In the genomic region with DNA sequence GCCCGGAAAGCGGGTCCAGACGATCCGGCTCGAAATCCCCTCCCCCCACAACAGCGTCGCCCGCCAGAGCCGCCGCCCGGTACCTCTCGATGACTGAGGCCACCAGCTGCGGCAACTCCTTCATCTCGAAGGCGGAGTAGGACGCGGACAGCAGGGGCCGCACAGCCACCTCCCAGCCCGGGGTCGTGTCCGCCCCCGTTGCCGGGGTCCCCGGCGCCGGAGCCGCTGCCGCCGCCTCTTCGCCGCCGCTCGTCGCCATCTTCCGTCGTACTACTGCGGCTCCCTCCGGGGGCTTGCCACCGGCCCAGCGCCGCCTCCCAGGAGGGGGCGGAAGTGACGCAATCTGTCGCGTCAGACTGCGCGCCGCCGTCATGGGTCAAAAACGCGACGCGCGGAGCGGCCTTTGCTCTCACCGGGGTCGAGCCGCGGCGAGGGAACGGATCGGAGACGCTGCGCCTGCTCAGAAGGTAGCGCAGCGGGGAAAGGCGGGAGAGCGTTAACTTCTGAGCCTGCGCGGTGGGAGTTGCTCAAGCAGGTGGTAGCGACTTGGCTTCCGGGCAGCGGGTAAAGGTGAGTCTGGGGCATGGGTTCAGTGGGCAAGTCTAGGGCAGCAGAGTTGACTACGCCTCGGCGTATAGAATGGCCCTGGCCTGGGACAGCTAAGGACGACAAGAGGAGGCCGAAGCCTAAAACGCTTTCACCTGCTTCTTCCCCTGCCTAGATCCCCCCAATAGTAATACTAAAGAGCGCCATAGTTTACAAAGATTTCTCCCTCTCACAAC, we compare ENCODE assay signal across 8 cellular contexts. TPM values are rescaled to one million over a fixed set of nuclear protein-coding genes. Genes with fewer than 3 reads are reported as not detected.
DNase-seq lines count a peak whose midpoint lies in the region; ATAC-seq and TF ChIP-seq lines count a peak whose summit lies in the region.

A gene (minus strand): TSS at position 277 of the 782 bp plus-strand sequence. CDS start 18 bp downstream, at position 259.

- H3K27ac ChIP-seq in ascending aorta (peak within 1 kb of the TSS; percentile 90 to 95), right cardiac atrium (ENCODE audit: low read length) (peak within 1 kb of the TSS; percentile 93), vagina (peak within 1 kb of the TSS; percentile 98)

- peaks cover 0 to 9% of the 10 kb centered on the region in 2 donors for H3K36me3 ChIP-seq in ascending aorta
- no peaks in the 10 kb centered on the region for H3K36me3 ChIP-seq in vagina

- H3K27me3 ChIP-seq in ascending aorta (no peaks in the 10 kb centered on the region), right cardiac atrium (ENCODE audit: control insufficient read depth, insufficient read depth) (no peaks in the 10 kb centered on the region), vagina (no peaks in the 10 kb centered on the region)

- WGBS in right cardiac atrium: under 1% methylated on average over 80 of the region's 80 CpGs

- H3K4me1 ChIP-seq in ascending aorta (peaks cover 6 to 29% of the 10 kb centered on the region in 2 donors), right cardiac atrium (ENCODE audit: control insufficient read depth, insufficient read depth, low read length) (peaks cover 7% of the 10 kb centered on the region), vagina (peaks cover 65% of the 10 kb centered on the region)

- TF ChIP-seq POLR2A in vagina (IDR thresholded peaks at IDR 0.05): peak; percentile 79 to 89

- no peaks in the 10 kb centered on the region for H3K9me3 ChIP-seq in ascending aorta
- H3K9me3 ChIP-seq in right cardiac atrium (ENCODE audit: control insufficient read depth, low read length): no peaks in the 10 kb centered on the region
- H3K9me3 ChIP-seq in vagina: no peaks in the 10 kb centered on the region

- ATAC-seq in GM18499 (IDR thresholded peaks at IDR 0.05; ENCODE audit: insufficient read depth, unreplicated experiment) (peak; percentile 53), HG02943 (IDR thresholded peaks at IDR 0.05; ENCODE audit: low read depth, unreplicated experiment) (peak; percentile 82), right cardiac atrium (peak; percentile 98 to 99)

- intact Hi-C loops in T-helper 2 cell treated with Interferon-gamma antibody and Interleukin-4, amounts not matched to agents 100 ng/mL and 5 ng/mL, for 36 hours (cut with micrococcal nuclease): loop anchor here (1.0 to 5.0 kb wide), 4 partner anchors 41 to 387 kb away; a partner anchor contains a TSS
- intact Hi-C loops in ascending aorta (cut with DNase I): loop anchor here (5.0 to 10.0 kb wide), 3 partner anchors 32 to 308 kb away; a partner anchor contains a TSS
- intact Hi-C loops in right cardiac atrium (cut with DNase I): loop anchor here in 1 of 4 donors (10.0 kb wide), 1 partner anchor 445 kb away; no protein-coding TSS in a partner anchor
- intact Hi-C loops in vagina (cut with DNase I): loop anchor here (10.0 kb wide), 1 partner anchor 445 kb away; no protein-coding TSS in a partner anchor

- H3K4me3 ChIP-seq in ascending aorta (peak within 1 kb of the TSS; percentile 67 to 75), right cardiac atrium (ENCODE audit: low read length) (peak within 1 kb of the TSS; percentile 88), vagina (peak within 1 kb of the TSS; percentile 80 to 99)

- DNase-seq in NCI-H187 treated with DMSO at 0.1 percent for 48 hours (lab: John Stamatoyannopoulos, UW) (peak; percentile 71), ascending aorta (ENCODE audit: low spot score in 2 of 2) (peak; percentile 57 to 96), right cardiac atrium (peak; percentile 95 to 98 (median 98)), putamen (ENCODE audit: low spot score) (peak; percentile 94), vagina (ENCODE audit: extremely low spot score in 2 of 2) (peak; percentile 92 to 98)

- peak in 1 of 3 experiments; percentile 8 for TF ChIP-seq CTCF in ascending aorta (IDR thresholded peaks at IDR 0.05)
- peak in 1 of 3 experiments; percentile 4 for TF ChIP-seq CTCF in vagina (IDR thresholded peaks at IDR 0.05)

RNA-seq across cellular contexts. Expression of the gene that starts here (rescaled TPM):
- total RNA-seq in T-helper 2 cell treated with Interferon-gamma antibody and Interleukin-4, amounts not matched to agents 100 ng/mL and 5 ng/mL, for 36 hours: 121 and 127 TPM in 2 replicates
- total RNA-seq in ascending aorta (222 TPM), right cardiac atrium (10 to 100 TPM; 48.9 to 70.3 (median 63.7) TPM), vagina (157 TPM)
- 64.5 TPM for polyA plus RNA-seq in right cardiac atrium

Comparison
In these comparisons a context has a peak if more than half of its experiments do, and no peak if none do; other contexts are left out.
1. Peak in every context shown above with its lines: DNase-seq, ATAC-seq, H3K4me3 ChIP-seq and H3K27ac ChIP-seq.